In genomic region chr12:27272375-27273028, GRCh38 we compare ENCODE assay signal across 13 cellular contexts. TPM values are rescaled to one million over a fixed set of nuclear protein-coding genes. Genes with fewer than 3 reads are reported as not detected.
DNase-seq lines count a peak whose midpoint lies in the region; ATAC-seq and TF ChIP-seq lines count a peak whose summit lies in the region.
"Had no signal": no experiment of that assay in that cellular context is flagged by ENCODE, and none has a peak within 500 bp of the region (broad histone marks: within the 10 kb centered on the region; RNA-seq: fewer than 3 reads in every experiment).

No MANE protein-coding gene starts in this region.

- intact Hi-C loops in PC-9 (cut with micrococcal nuclease; ENCODE audit: unreplicated experiment) = no loop called here

- H4K20me1 ChIP-seq in PC-9 (ENCODE audit: insufficient read depth) = 0 out of 2 replicates have a peak, but pooled peaks cover 4% of the 10 kb centered on the region

- no peaks in the 10 kb centered on the region for H3K27me3 ChIP-seq in PC-9 (ENCODE audit: insufficient read depth, low read depth)
- no peaks in the 10 kb centered on the region for H3K27me3 ChIP-seq in thoracic aorta (replicated peaks; ENCODE audit: insufficient read depth)

- DNase-seq in Jurkat, Clone E6-1 (ENCODE audit: low read depth, low spot score) = peak; percentile 88
- peak; percentile 6 to 43 for DNase-seq in PC-9
- peak; percentile 42 for DNase-seq in iPS-NIHi11 (ENCODE audit: low spot score)
- DNase-seq in thoracic aorta (ENCODE audit: low spot score) = no peak
- DNase-seq in activated gamma-delta T cell treated with Interleukin-2 at 50 U/mL for 16 hours = no peak
- DNase-seq in activated CD8-positive, alpha-beta memory T cell treated with anti-CD3 and anti-CD28 coated beads, Interleukin-2, amount 50 U/mL, for 4 hours = no peak
- DNase-seq in T-helper 2 cell treated with Interferon-gamma antibody and Interleukin-4, amounts not matched to agents 5 μg/mL and 100 μg/mL, for 36 hours (ENCODE audit: low spot score) = no peak
- DNase-seq: activated CD4-positive, alpha-beta T cell treated with anti-CD3 and anti-CD28 coated beads, Interleukin-2, amount 50 U/mL, for 4 hours; activated naive CD8-positive, alpha-beta T cell treated with anti-CD3 and anti-CD28 coated beads, Interleukin-2, amount 10 ng/mL, durations not matched to agents 7 days and 5 days; GM23248; stimulated activated CD8-positive, alpha-beta memory T cell treated with anti-CD3 and anti-CD28 coated beads, Interleukin-4, amount 100 ng/mL, for 48 hours had no signal

- H3K4me3 ChIP-seq in Jurkat, Clone E6-1 (ENCODE audit: low read length) = no peak overlapping the region
- H3K4me3 ChIP-seq in PC-9 (no peak overlapping the region), thoracic aorta (peak overlapping the region; percentile 5)
- H3K4me3 ChIP-seq: GM23248, SK-N-MC had no signal

- H3K4me1 Mint-ChIP-seq in T-helper 2 cell treated with Interferon-gamma antibody and Interleukin-4, amounts not matched to agents 5 μg/mL and 100 μg/mL, for 36 hours (ENCODE audit: low read depth) = peaks cover 6% of the 10 kb centered on the region

- H3K4me2 ChIP-seq in PC-9 = 0 out of 2 replicates have a peak overlapping the region, but pooled peaks have one; percentile 6

- H3K36me3 Mint-ChIP-seq in T-helper 2 cell treated with Interferon-gamma antibody and Interleukin-4, amounts not matched to agents 5 μg/mL and 100 μg/mL, for 36 hours (ENCODE audit: low read depth) = peaks cover 13% of the 10 kb centered on the region

- H3K9me3 ChIP-seq in PC-9 (ENCODE audit: insufficient read depth, low read depth) (0 out of 2 replicates have a peak, but pooled peaks cover 3% of the 10 kb centered on the region), thoracic aorta (no peaks in the 10 kb centered on the region)

- no peaks in the 10 kb centered on the region; the same call in 1 of the 2 replicates for H3F3A ChIP-seq in PC-9 (ENCODE audit: insufficient read depth, low read depth)

- no peak overlapping the region for H3K27ac ChIP-seq in PC-9
- H3K27ac ChIP-seq in thoracic aorta = peak overlapping the region; percentile 54 to 56
- H3K27ac ChIP-seq: GM23248, SK-N-MC had no signal

- POLR2A ChIA-PET in PC-9 (lab: Charles Lee; ENCODE audit: unreplicated experiment) = interaction anchor here (0.6 to 0.7 kb wide), 2 partner anchors 24 to 27 kb away, joined by 3 read pairs; no protein-coding TSS in a partner anchor

- H3K9me3 Mint-ChIP-seq in T-helper 2 cell treated with Interferon-gamma antibody and Interleukin-4, amounts not matched to agents 5 μg/mL and 100 μg/mL, for 36 hours = peaks cover 8% of the 10 kb centered on the region
- H3K9me3 Mint-ChIP-seq: activated naive CD8-positive, alpha-beta T cell treated with anti-CD3 and anti-CD28 coated beads, Interleukin-2, amount 10 ng/mL, durations not matched to agents 7 days and 5 days had no signal

- H3K4me1 ChIP-seq in PC-9 (replicated peaks; ENCODE audit: insufficient read depth) (peaks cover 11% of the 10 kb centered on the region), thoracic aorta (ENCODE audit: control insufficient read depth in 1 of 2, low read depth in 2 of 2) (peaks cover 56 to 72% of the 10 kb centered on the region in 2 donors)

- no peak for ATAC-seq in thoracic aorta (ENCODE audit: insufficient number of reproducible peaks, low FRiP score, low read depth)
- ATAC-seq: sciatic nerve had no signal

- no TSS peak for BruUV-seq in PC-9 (replicated peaks; lab: Mats Ljungman, UMichigan)

- H3K36me3 ChIP-seq in PC-9 (ENCODE audit: low read depth) = peaks cover 3% of the 10 kb centered on the region; the same call in 1 of the 2 replicates
- H3K36me3 ChIP-seq in thoracic aorta = no peaks in the 10 kb centered on the region

- no peak overlapping the region for H3K4me3 Mint-ChIP-seq in T-helper 2 cell treated with Interferon-gamma antibody and Interleukin-4, amounts not matched to agents 5 μg/mL and 100 μg/mL, for 36 hours
- H3K4me3 Mint-ChIP-seq: activated naive CD8-positive, alpha-beta T cell treated with anti-CD3 and anti-CD28 coated beads, Interleukin-2, amount 10 ng/mL, durations not matched to agents 7 days and 5 days had no signal

- no peaks in the 10 kb centered on the region for H3K9me2 ChIP-seq in PC-9 (ENCODE audit: insufficient read depth)

- no peak for TF ChIP-seq CTCF in PC-9 (conservative IDR thresholded peaks at IDR 0.05)
- TF ChIP-seq CTCF in thoracic aorta (IDR thresholded peaks at IDR 0.05) = no peak

- CTCF ChIA-PET in PC-9 (lab: Charles Lee) = interaction anchor here (0.5 to 1.0 kb wide), 2 partner anchors 108 to 251 kb away, joined by 3 read pairs; no protein-coding TSS in a partner anchor

- H3K27ac Mint-ChIP-seq in T-helper 2 cell treated with Interferon-gamma antibody and Interleukin-4, amounts not matched to agents 5 μg/mL and 100 μg/mL, for 36 hours = no peak overlapping the region
- H3K27ac Mint-ChIP-seq: activated naive CD8-positive, alpha-beta T cell treated with anti-CD3 and anti-CD28 coated beads, Interleukin-2, amount 10 ng/mL, durations not matched to agents 7 days and 5 days had no signal

- no peaks in the 10 kb centered on the region for H3K27me3 Mint-ChIP-seq in T-helper 2 cell treated with Interferon-gamma antibody and Interleukin-4, amounts not matched to agents 5 μg/mL and 100 μg/mL, for 36 hours (ENCODE audit: low read depth)
- H3K27me3 Mint-ChIP-seq: activated naive CD8-positive, alpha-beta T cell treated with anti-CD3 and anti-CD28 coated beads, Interleukin-2, amount 10 ng/mL, durations not matched to agents 7 days and 5 days had no signal

- H3K79me2 ChIP-seq in PC-9 (ENCODE audit: low read depth) = peaks cover 20% of the 10 kb centered on the region; the same call in 1 of the 2 replicates

- H2AFZ ChIP-seq in PC-9 = no peak overlapping the region
- H2AFZ ChIP-seq: GM23248 had no signal

RNA-seq across cellular contexts. Expression of gene STK38L, which starts 28.4 kb away (rescaled TPM):
- 33.9 TPM for polyA plus RNA-seq in Jurkat, Clone E6-1 (2012; ENCODE audit: insufficient read depth, insufficient read length)
- total RNA-seq in PC-9 (2021) (34.7 and 40.0 TPM in 2 replicates), thoracic aorta (100 to 1,000 TPM; 216 to 227 TPM)

Comparison
In these comparisons a context has a peak if more than half of its experiments do, and no peak if none do; other contexts are left out.
1. DNase-seq: peak in Jurkat, Clone E6-1 (single experiment), PC-9 (2 of 2) and iPS-NIHi11 (single experiment); none in thoracic aorta (single experiment), activated gamma-delta T cell treated with Interleukin-2 at 50 U/mL for 16 hours (single experiment), activated CD8-positive, alpha-beta memory T cell treated with anti-CD3 and anti-CD28 coated beads, Interleukin-2, amount 50 U/mL, for 4 hours (single experiment) and T-helper 2 cell treated with Interferon-gamma antibody and Interleukin-4, amounts not matched to agents 5 μg/mL and 100 μg/mL, for 36 hours (single experiment).